In the genomic region with DNA sequence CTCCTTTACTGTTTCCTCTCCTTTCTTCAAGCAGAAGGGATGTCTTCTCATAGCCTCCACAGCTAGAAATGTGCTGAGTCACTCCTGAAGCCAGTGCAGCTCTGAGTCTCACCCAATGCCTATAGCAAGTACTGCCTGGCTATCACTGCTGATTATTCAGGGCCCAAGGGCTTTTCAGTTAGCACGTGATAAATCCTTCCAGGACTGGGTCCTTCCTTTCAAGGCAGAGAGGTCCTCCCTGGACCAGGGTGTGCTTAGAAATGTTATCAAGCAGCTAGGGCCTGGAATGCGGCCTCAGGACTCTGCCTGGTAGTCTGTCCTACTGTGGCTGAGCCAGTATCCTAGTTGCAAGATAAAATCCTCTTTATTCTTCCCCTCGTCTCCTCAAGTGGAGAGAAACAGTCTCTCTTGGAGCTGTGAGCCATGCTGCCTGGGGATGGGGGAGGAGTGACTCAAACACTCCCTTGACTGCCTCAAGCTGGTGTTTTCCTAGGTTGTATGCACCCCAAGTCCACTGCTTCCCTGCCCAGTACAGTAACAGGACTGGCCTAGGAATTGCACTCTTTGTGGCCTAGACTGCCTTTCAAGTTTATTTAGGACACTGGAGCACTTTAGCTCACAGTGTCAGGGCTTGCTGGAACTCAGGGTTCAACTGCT, we compare ENCODE assay signal across 9 cellular contexts.
DNase-seq lines count a peak whose midpoint lies in the region; ATAC-seq, FAIRE-seq and TF ChIP-seq lines count a peak whose summit lies in the region.
"Had no signal": no experiment of that assay in that cellular context is flagged by ENCODE, and none has a peak within 500 bp of the region (broad histone marks: within the 10 kb centered on the region; RNA-seq: fewer than 3 reads in every experiment).

No MANE protein-coding gene starts in this region.

- POLR2A ChIA-PET in HepG2 (lab: Yijun Ruan, JAX): no interaction called here

- H3K9me2 ChIP-seq in Karpas-422 (replicated peaks; ENCODE audit: insufficient read depth, low read length): no peaks in the 10 kb centered on the region

- no TSS peak for BruUV-seq in HepG2 (replicated peaks; lab: Mats Ljungman, UMichigan)

- 31% methylated on average over 3 of the region's 3 CpGs for WGBS in HepG2 (ENCODE audit: low lambda C conversion rate)
- WGBS in suprapubic skin: 83% methylated on average over 2 of the region's 3 CpGs

- TF ChIP-seq RAD21 in HepG2 (CRISPR knock-in tag; IDR thresholded peaks at IDR 0.05): no peak

- intact Hi-C loops in HepG2 (cut with micrococcal nuclease; ENCODE audit: unreplicated experiment): no loop called here

- H3K27me3 ChIP-seq in ACC112 (ENCODE audit: insufficient read depth, low read length) (no peaks in the 10 kb centered on the region), Karpas-422 (ENCODE audit: low read length) (no peaks in the 10 kb centered on the region), HepG2 (ENCODE audit: control insufficient read depth in 1 of 2, insufficient read depth in 2 of 2, low read length in 2 of 2) (no peaks in the 10 kb centered on the region), suprapubic skin (no peaks in the 10 kb centered on the region)

- H3K4me2 ChIP-seq in Karpas-422 (ENCODE audit: low read depth, low read length, poor library complexity, severe bottlenecking) (no peak overlapping the region), HepG2 (ENCODE audit: low read depth, low read length) (no peak overlapping the region)

- no peak overlapping the region for H3K4me3 ChIP-seq in ACC112 (ENCODE audit: low read depth, low read length)
- H3K4me3 ChIP-seq in Karpas-422 (ENCODE audit: low read length): no peak overlapping the region
- no peak overlapping the region for H3K4me3 ChIP-seq in choroid plexus epithelial cell (ENCODE audit: low read depth, low read length)
- no peak overlapping the region for H3K4me3 ChIP-seq in HepG2 (replicated peaks in 1 of 3; ENCODE audit: insufficient read depth in 1 of 3, low read depth in 2 of 3, low read length in 3 of 3)
- no peak overlapping the region for H3K4me3 ChIP-seq in suprapubic skin

- DNase-seq in Karpas-422 (peak; percentile 43), choroid plexus epithelial cell (ENCODE audit: low read depth) (peak; percentile 64), HepG2 (ENCODE audit: low spot score) (no peak), NCI-H2227 (lab: John Stamatoyannopoulos, UW; ENCODE audit: unreplicated experiment) (no peak), suprapubic skin (ENCODE audit: low spot score in 2 of 2) (no peak)
- DNase-seq in stimulated activated CD4-positive, alpha-beta T cell treated with anti-CD3 and anti-CD28 coated beads, Interleukin-2, amount 100 ng/mL, for 24 hours: no peak
- DNase-seq: NCI-H1417 treated with DMSO at 0.1 percent for 48 hours had no signal

- H4K20me1 ChIP-seq in Karpas-422 (ENCODE audit: insufficient read depth, low read depth, low read length) (no peaks in the 10 kb centered on the region), HepG2 (ENCODE audit: insufficient read depth, low read length) (no peaks in the 10 kb centered on the region)

- H2AFZ ChIP-seq in ACC112 (ENCODE audit: low read length, unreplicated experiment) (peak overlapping the region; percentile 74), Karpas-422 (ENCODE audit: low read length) (no peak overlapping the region), HepG2 (ENCODE audit: low read length) (no peak overlapping the region)

- TF ChIP-seq POLR2A in HepG2 (IDR thresholded peaks at IDR 0.05; ENCODE audit: insufficient read depth in 1 of 2, low read depth in 2 of 2, low read length in 2 of 2): no peak
- no peak for TF ChIP-seq POLR2A in suprapubic skin (IDR thresholded peaks at IDR 0.05)

- no peak for FAIRE-seq in HepG2 (lab: Jason Lieb, UNC)

- no peak for TF ChIP-seq EP300 in HepG2 (IDR thresholded peaks at IDR 0.05; ENCODE audit: low read depth in 2 of 2, low read length in 2 of 2)
- TF ChIP-seq EP300 in HepG2 (CRISPR knock-in tag; IDR thresholded peaks at IDR 0.05; ENCODE audit: borderline replicate concordance): no peak
- no peak for TF ChIP-seq EP300 in suprapubic skin (IDR thresholded peaks at IDR 0.05)

- in situ Hi-C loops in HepG2 (cut with HindIII; ENCODE audit: extremely low pct_ligation_motif_present, low pct_unique_long_range_greater_than_20kb): no loop called here

- no peak for TF ChIP-seq CTCF in choroid plexus epithelial cell (conservative IDR thresholded peaks at IDR 0.05; ENCODE audit: low read depth, low read length)
- no peak for TF ChIP-seq CTCF in HepG2 (CRISPR knock-in tag; IDR thresholded peaks at IDR 0.05)
- TF ChIP-seq CTCF in suprapubic skin (IDR thresholded peaks at IDR 0.05): no peak

- no peak overlapping the region for H3K27ac ChIP-seq in ACC112 (ENCODE audit: low read depth, low read length)
- no peak overlapping the region for H3K27ac ChIP-seq in Karpas-422 (ENCODE audit: low read length)
- H3K27ac ChIP-seq in HepG2 (ENCODE audit: extremely low read length, insufficient read depth, low read length): no peak overlapping the region
- no peak overlapping the region for H3K27ac ChIP-seq in suprapubic skin

- ATAC-seq in HepG2 (peak; percentile 24; the same call in 1 of the 3 replicates), HG03039 (IDR thresholded peaks at IDR 0.05; ENCODE audit: unreplicated experiment) (no peak)

- H3K9me3 ChIP-seq in Karpas-422 (ENCODE audit: low read length): no peaks in the 10 kb centered on the region
- no peaks in the 10 kb centered on the region for H3K9me3 ChIP-seq in HepG2 (ENCODE audit: low read length)
- no peaks in the 10 kb centered on the region for H3K9me3 ChIP-seq in suprapubic skin

- CTCF ChIA-PET in HepG2 (lab: Yijun Ruan, JAX; ENCODE audit: low intra/inter-chr PET ratio, low total read pairs): no interaction called here

- H3K79me2 ChIP-seq in ACC112 (ENCODE audit: control insufficient read depth, insufficient read depth, low read length, unreplicated experiment) (no peaks in the 10 kb centered on the region), Karpas-422 (ENCODE audit: low read length) (no peaks in the 10 kb centered on the region), HepG2 (ENCODE audit: insufficient read depth, low read length) (no peaks in the 10 kb centered on the region)

- peaks cover 10% of the 10 kb centered on the region for H3K4me1 ChIP-seq in ACC112 (ENCODE audit: control insufficient read depth, insufficient read depth, low read length, unreplicated experiment)
- 0 out of 2 replicates have a peak, but pooled peaks cover 2% of the 10 kb centered on the region for H3K4me1 ChIP-seq in Karpas-422 (ENCODE audit: low read length)
- H3K4me1 ChIP-seq in HepG2 (ENCODE audit: insufficient read depth, low read length): no peaks in the 10 kb centered on the region
- H3K4me1 ChIP-seq in suprapubic skin: peaks cover 8% of the 10 kb centered on the region

- no peak overlapping the region for H3K9ac ChIP-seq in Karpas-422 (ENCODE audit: low read length)
- no peak overlapping the region for H3K9ac ChIP-seq in HepG2 (ENCODE audit: insufficient read depth, low read depth, low read length)

- H3K36me3 ChIP-seq in ACC112 (ENCODE audit: insufficient read depth, low read length): no peaks in the 10 kb centered on the region
- H3K36me3 ChIP-seq in Karpas-422 (ENCODE audit: insufficient read depth, low read length): no peaks in the 10 kb centered on the region
- no peaks in the 10 kb centered on the region for H3K36me3 ChIP-seq in HepG2 (replicated peaks in 1 of 2; ENCODE audit: control insufficient read depth in 1 of 2, insufficient read depth in 2 of 2, low read length in 2 of 2)
- no peaks in the 10 kb centered on the region for H3K36me3 ChIP-seq in suprapubic skin

TF ChIP-seq in HepG2, 621 proteins besides CTCF, POLR2A, EP300 and RAD21:
- TF ChIP-seq MAFK (conservative IDR thresholded peaks at IDR 0.05 in 1 of 2, IDR thresholded peaks at IDR 0.05 in 1 of 2; ENCODE audit: low read length in 2 of 2): peak; percentile 35 to 42
- no peak for TF ChIP-seq ZBTB1 (CRISPR knock-in tag; IDR thresholded peaks at IDR 0.05; ENCODE audit: borderline replicate concordance)
- TF ChIP-seq NFE2L2 (IDR thresholded peaks at IDR 0.05; ENCODE audit: low read length): peak; percentile 88
- TF ChIP-seq SATB2 (CRISPR knock-in tag; IDR thresholded peaks at IDR 0.05): no peak
- TF ChIP-seq NFE2 (CRISPR knock-in tag; IDR thresholded peaks at IDR 0.05): peak; percentile 74; the same call in 1 of the 2 replicates
- TF ChIP-seq MAFF (IDR thresholded peaks at IDR 0.05; ENCODE audit: low read depth, low read length): 0 out of 2 replicates have a peak, but pooled peaks have one; percentile 20
- no peak for TF ChIP-seq ZNF724P (CRISPR knock-in tag; IDR thresholded peaks at IDR 0.05; ENCODE audit: borderline replicate concordance)
- no peak for TF ChIP-seq ZFP37 (CRISPR knock-in tag; IDR thresholded peaks at IDR 0.05; ENCODE audit: borderline replicate concordance)
- no peak for TF ChIP-seq ZNF616 (CRISPR knock-in tag; IDR thresholded peaks at IDR 0.05; ENCODE audit: low read depth)
TF ChIP-seq in HepG2: peak in this region for 4.

Comparison
In these comparisons a context has a peak if more than half of its experiments do, and no peak if none do; other contexts are left out.
1. DNase-seq: peak in Karpas-422 (single experiment) and choroid plexus epithelial cell (single experiment); none in HepG2 (single experiment), stimulated activated CD4-positive, alpha-beta T cell treated with anti-CD3 and anti-CD28 coated beads, Interleukin-2, amount 100 ng/mL, for 24 hours (0 of 2), NCI-H2227 (single experiment) and suprapubic skin (0 of 2).